8 cellular contexts compared by ENCODE assay signal in the genomic region with DNA sequence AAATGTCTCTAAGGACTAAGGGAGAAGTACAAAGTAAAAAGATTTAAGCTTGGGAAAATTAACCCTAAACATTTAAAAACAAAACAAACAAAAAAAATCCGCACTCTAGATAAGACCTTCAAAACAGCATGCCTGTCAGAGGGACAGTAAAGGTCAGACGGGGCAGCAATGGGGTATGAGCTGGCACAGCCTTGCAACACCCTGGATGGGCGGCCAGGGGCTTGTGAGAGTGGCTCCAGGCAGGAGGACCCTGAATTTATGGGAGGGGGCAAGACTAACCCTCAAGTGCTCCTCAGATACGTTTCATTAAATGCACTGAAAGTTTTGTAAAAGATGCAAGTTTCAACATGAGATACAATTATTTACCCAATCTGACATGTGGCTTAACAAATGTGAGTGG.
A peak's percentile ranks its signal among the peaks of the same experiment; 100 is the strongest.
DNase-seq lines count a peak whose midpoint lies in the region; ATAC-seq and TF ChIP-seq lines count a peak whose summit lies in the region.

No MANE protein-coding gene starts in this region.

- H3K4me1 ChIP-seq in left lung (peaks cover 21 to 92% of the 10 kb centered on the region in 2 donors), suprapubic skin (peaks cover 85% of the 10 kb centered on the region)

- H3K27me3 ChIP-seq in left lung: no peaks in the 10 kb centered on the region
- H3K27me3 ChIP-seq in suprapubic skin: no peaks in the 10 kb centered on the region

- POLR2A ChIA-PET in activated CD4-positive, alpha-beta memory T cell treated with anti-CD3 and anti-CD28 coated beads, Interleukin-2, amount 10 ng/mL, durations not matched to agents 7 days and 5 days (lab: Charles Lee): interaction anchor here (0.8 to 5.3 kb wide), 10 partner anchors 8 to 146 kb away, joined by 3 to 26 read pairs (median 3); partner anchors contain the start of gene SPG7

- no peak for DNase-seq in activated T-cell treated with anti-CD3 and anti-CD28 coated beads, Interleukin-2, amount 50 U/mL, for 24 hours
- DNase-seq in activated T-cell treated with anti-CD3 and anti-CD28 coated beads for 4 hours (no peak), left lung (no peak), suprapubic skin (ENCODE audit: low spot score in 2 of 2) (no peak), GOT3 (lab: John Stamatoyannopoulos, UW) (no peak), SW 1271 (lab: John Stamatoyannopoulos, UW) (no peak)
- no peak for DNase-seq in activated CD4-positive, alpha-beta memory T cell treated with anti-CD3 and anti-CD28 coated beads, Interleukin-2, amount 10 ng/mL, durations not matched to agents 7 days and 5 days

- peak overlapping the region; percentile 15 to 76 for H3K27ac ChIP-seq in left lung
- peak overlapping the region; percentile 27 for H3K27ac ChIP-seq in suprapubic skin

- H3K9me3 ChIP-seq in left lung (no peaks in the 10 kb centered on the region), suprapubic skin (no peaks in the 10 kb centered on the region)

- ATAC-seq in left lung (no peak), HG03039 (IDR thresholded peaks at IDR 0.05; ENCODE audit: unreplicated experiment) (no peak)

- CTCF ChIA-PET in activated CD4-positive, alpha-beta memory T cell treated with anti-CD3 and anti-CD28 coated beads, Interleukin-2, amount 10 ng/mL, durations not matched to agents 7 days and 5 days (lab: Charles Lee): interaction anchor here (0.7 to 1.3 kb wide), 3 partner anchors 68 to 147 kb away, joined by 3 to 4 read pairs (median 3); no protein-coding TSS in a partner anchor

- H3K27me3 Mint-ChIP-seq in activated T-cell treated with anti-CD3 and anti-CD28 coated beads, Interleukin-2, amount 50 U/mL, for 24 hours: no peaks in the 10 kb centered on the region
- H3K27me3 Mint-ChIP-seq in activated CD4-positive, alpha-beta memory T cell treated with anti-CD3 and anti-CD28 coated beads, Interleukin-2, amount 10 ng/mL, durations not matched to agents 7 days and 5 days: no peaks in the 10 kb centered on the region

- peaks cover 66% of the 10 kb centered on the region for H3K36me3 Mint-ChIP-seq in activated T-cell treated with anti-CD3 and anti-CD28 coated beads, Interleukin-2, amount 50 U/mL, for 24 hours (ENCODE audit: low read depth)
- peaks cover 35% of the 10 kb centered on the region for H3K36me3 Mint-ChIP-seq in activated CD4-positive, alpha-beta memory T cell treated with anti-CD3 and anti-CD28 coated beads, Interleukin-2, amount 10 ng/mL, durations not matched to agents 7 days and 5 days (ENCODE audit: low read depth)

- no peaks in the 10 kb centered on the region for H3K9me3 Mint-ChIP-seq in activated T-cell treated with anti-CD3 and anti-CD28 coated beads, Interleukin-2, amount 50 U/mL, for 24 hours
- no peaks in the 10 kb centered on the region for H3K9me3 Mint-ChIP-seq in activated CD4-positive, alpha-beta memory T cell treated with anti-CD3 and anti-CD28 coated beads, Interleukin-2, amount 10 ng/mL, durations not matched to agents 7 days and 5 days

- intact Hi-C loops in left lung (cut with DNase I): no loop called here

- TF ChIP-seq CTCF in left lung (IDR thresholded peaks at IDR 0.05): no peak
- TF ChIP-seq CTCF in suprapubic skin (IDR thresholded peaks at IDR 0.05): no peak

- TF ChIP-seq EP300 in suprapubic skin (IDR thresholded peaks at IDR 0.05): no peak

- peak overlapping the region; percentile 17 for H3K4me3 Mint-ChIP-seq in activated T-cell treated with anti-CD3 and anti-CD28 coated beads, Interleukin-2, amount 50 U/mL, for 24 hours
- H3K4me3 Mint-ChIP-seq in activated CD4-positive, alpha-beta memory T cell treated with anti-CD3 and anti-CD28 coated beads, Interleukin-2, amount 10 ng/mL, durations not matched to agents 7 days and 5 days: peak overlapping the region; percentile 65

- H3K4me3 ChIP-seq in left lung (no peak overlapping the region), suprapubic skin (no peak overlapping the region)

- H3K36me3 ChIP-seq in left lung (no peaks in the 10 kb centered on the region), suprapubic skin (no peaks in the 10 kb centered on the region)

- peak overlapping the region; percentile 91 for H3K27ac Mint-ChIP-seq in activated T-cell treated with anti-CD3 and anti-CD28 coated beads, Interleukin-2, amount 50 U/mL, for 24 hours
- H3K27ac Mint-ChIP-seq in activated CD4-positive, alpha-beta memory T cell treated with anti-CD3 and anti-CD28 coated beads, Interleukin-2, amount 10 ng/mL, durations not matched to agents 7 days and 5 days: peak overlapping the region; percentile 94

- TF ChIP-seq POLR2A in suprapubic skin (IDR thresholded peaks at IDR 0.05): no peak

- WGBS in suprapubic skin: 59% methylated on average over 4 of the region's 4 CpGs

- peaks cover 99% of the 10 kb centered on the region for H3K4me1 Mint-ChIP-seq in activated T-cell treated with anti-CD3 and anti-CD28 coated beads, Interleukin-2, amount 50 U/mL, for 24 hours (ENCODE audit: low read depth)
- peaks cover 99% of the 10 kb centered on the region for H3K4me1 Mint-ChIP-seq in activated CD4-positive, alpha-beta memory T cell treated with anti-CD3 and anti-CD28 coated beads, Interleukin-2, amount 10 ng/mL, durations not matched to agents 7 days and 5 days
